10 cellular contexts compared by ENCODE assay signal in genomic region chr1:116345830-116346229, GRCh38. TPM values are rescaled to one million over a fixed set of nuclear protein-coding genes. Genes with fewer than 3 reads are reported as not detected.
DNase-seq lines count a peak whose midpoint lies in the region; ATAC-seq and TF ChIP-seq lines count a peak whose summit lies in the region.
"Had no signal": no experiment of that assay in that cellular context is flagged by ENCODE, and none has a peak within 500 bp of the region (broad histone marks: within the 10 kb centered on the region; RNA-seq: fewer than 3 reads in every experiment).

No MANE protein-coding gene starts in this region.

- H3K9ac ChIP-seq in iPS-20b (ENCODE audit: low read depth, low read length), result no peak overlapping the region

- peak; percentile 44 for DNase-seq in activated CD4-positive, alpha-beta T cell treated with anti-CD3 and anti-CD28 coated beads for 36 hours
- DNase-seq in activated CD4-positive, alpha-beta T cell treated with anti-CD3 and anti-CD28 coated beads, Interleukin-2, amount 50 U/mL, for 48 hours, result no peak
- peak; percentile 6 for DNase-seq in NCI-H2029 treated with DMSO at 0.1 percent for 48 hours (lab: John Stamatoyannopoulos, UW)
- DNase-seq in activated CD4-positive, alpha-beta T cell treated with anti-CD3 and anti-CD28 coated beads, Interleukin-2, amount 50 U/mL, for 1 hour, result peak; percentile 66
- no peak for DNase-seq in spleen
- DNase-seq: NCI-H446 had no signal

- CTCF ChIA-PET in activated CD4-positive, alpha-beta T cell treated with anti-CD3 and anti-CD28 coated beads for 36 hours (lab: Charles Lee), result no interaction called here

- H3K27me3 ChIP-seq in iPS-20b (ENCODE audit: insufficient read depth, low read length), result no peaks in the 10 kb centered on the region
- no peaks in the 10 kb centered on the region for H3K27me3 ChIP-seq in spleen (replicated peaks in 1 of 7)

- H3K36me3 ChIP-seq in iPS-20b (ENCODE audit: insufficient read depth, low read depth, low read length) (no peaks in the 10 kb centered on the region), spleen (no peaks in the 10 kb centered on the region)

- TF ChIP-seq POLR2A in spleen (IDR thresholded peaks at IDR 0.05), result no peak

- no peaks in the 10 kb centered on the region for H3K36me3 Mint-ChIP-seq in activated CD4-positive, alpha-beta T cell treated with anti-CD3 and anti-CD28 coated beads for 36 hours (ENCODE audit: low read depth)

- no peak for TF ChIP-seq CTCF in spleen (IDR thresholded peaks at IDR 0.05 in 8 of 11, conservative IDR thresholded peaks at IDR 0.05 in 3 of 11)

- ATAC-seq in activated CD4-positive, alpha-beta T cell treated with anti-CD3 and anti-CD28 coated beads for 36 hours, result peak; percentile 50
- no peak for ATAC-seq in HG02938 (IDR thresholded peaks at IDR 0.05; ENCODE audit: unreplicated experiment)
- no peak for ATAC-seq in HG03095 (IDR thresholded peaks at IDR 0.05; ENCODE audit: unreplicated experiment)

- POLR2A ChIA-PET in activated CD4-positive, alpha-beta T cell treated with anti-CD3 and anti-CD28 coated beads for 36 hours (lab: Charles Lee), result no interaction called here

- H3K4me1 Mint-ChIP-seq in activated CD4-positive, alpha-beta T cell treated with anti-CD3 and anti-CD28 coated beads for 36 hours, result peaks cover 65% of the 10 kb centered on the region

- H3K27me3 Mint-ChIP-seq in activated CD4-positive, alpha-beta T cell treated with anti-CD3 and anti-CD28 coated beads for 36 hours, result no peaks in the 10 kb centered on the region

- H3K4me3 Mint-ChIP-seq in activated CD4-positive, alpha-beta T cell treated with anti-CD3 and anti-CD28 coated beads for 36 hours, result no peak overlapping the region

- H3K9me3 Mint-ChIP-seq in activated CD4-positive, alpha-beta T cell treated with anti-CD3 and anti-CD28 coated beads for 36 hours (ENCODE audit: low read depth), result peaks cover 4% of the 10 kb centered on the region

- 23 to 56% (median 40%) methylated on average over 2 of the region's 2 CpGs for WGBS in spleen, 5 donors

- intact Hi-C loops in activated CD4-positive, alpha-beta T cell treated with anti-CD3 and anti-CD28 coated beads for 36 hours (cut with DNase I, micrococcal nuclease), result no loop called here
- intact Hi-C loops in spleen (cut with DNase I; ENCODE audit: low total_unique reads), result no loop called here

- H3K27ac Mint-ChIP-seq in activated CD4-positive, alpha-beta T cell treated with anti-CD3 and anti-CD28 coated beads for 36 hours, result peak overlapping the region; percentile 43

- H3K9me3 ChIP-seq in iPS-20b (ENCODE audit: insufficient read depth, low read depth, low read length), result no peaks in the 10 kb centered on the region
- no peaks in the 10 kb centered on the region for H3K9me3 ChIP-seq in spleen

- 0 out of 2 replicates have a peak overlapping the region, but pooled peaks have one; percentile 22 for H3K4me3 ChIP-seq in iPS-20b (ENCODE audit: low read length)
- no peak overlapping the region for H3K4me3 ChIP-seq in spleen
- H3K4me3 ChIP-seq: smooth muscle cell had no signal

- H3K27ac ChIP-seq in iPS-20b (ENCODE audit: low read length) (no peak overlapping the region), spleen (no peak overlapping the region)

- H3K4me1 ChIP-seq in iPS-20b (ENCODE audit: insufficient read depth, low read length), result peaks cover 2% of the 10 kb centered on the region; the same call in 1 of the 2 replicates
- no peaks in the 10 kb centered on the region for H3K4me1 ChIP-seq in spleen

RNA-seq across cellular contexts. Expression of gene ATP1A1, which starts 27.2 kb away (rescaled TPM):
- 100 to 1,000 TPM; 247 to 257 TPM for total RNA-seq in activated CD4-positive, alpha-beta T cell treated with anti-CD3 and anti-CD28 coated beads for 36 hours
- total RNA-seq in spleen, result 100 to 1,000 TPM; 123 to 209 (median 141) TPM
- polyA plus RNA-seq in spleen, result 10 to 100 TPM; 34.5 to 62.0 (median 49.2) TPM

Comparison
In these comparisons a context has a peak if more than half of its experiments do, and no peak if none do; other contexts are left out.
1. DNase-seq: peak in activated CD4-positive, alpha-beta T cell treated with anti-CD3 and anti-CD28 coated beads for 36 hours (single experiment), NCI-H2029 treated with DMSO at 0.1 percent for 48 hours (single experiment) and activated CD4-positive, alpha-beta T cell treated with anti-CD3 and anti-CD28 coated beads, Interleukin-2, amount 50 U/mL, for 1 hour (single experiment); none in activated CD4-positive, alpha-beta T cell treated with anti-CD3 and anti-CD28 coated beads, Interleukin-2, amount 50 U/mL, for 48 hours (0 of 2) and spleen (single experiment).